In the genomic region with DNA sequence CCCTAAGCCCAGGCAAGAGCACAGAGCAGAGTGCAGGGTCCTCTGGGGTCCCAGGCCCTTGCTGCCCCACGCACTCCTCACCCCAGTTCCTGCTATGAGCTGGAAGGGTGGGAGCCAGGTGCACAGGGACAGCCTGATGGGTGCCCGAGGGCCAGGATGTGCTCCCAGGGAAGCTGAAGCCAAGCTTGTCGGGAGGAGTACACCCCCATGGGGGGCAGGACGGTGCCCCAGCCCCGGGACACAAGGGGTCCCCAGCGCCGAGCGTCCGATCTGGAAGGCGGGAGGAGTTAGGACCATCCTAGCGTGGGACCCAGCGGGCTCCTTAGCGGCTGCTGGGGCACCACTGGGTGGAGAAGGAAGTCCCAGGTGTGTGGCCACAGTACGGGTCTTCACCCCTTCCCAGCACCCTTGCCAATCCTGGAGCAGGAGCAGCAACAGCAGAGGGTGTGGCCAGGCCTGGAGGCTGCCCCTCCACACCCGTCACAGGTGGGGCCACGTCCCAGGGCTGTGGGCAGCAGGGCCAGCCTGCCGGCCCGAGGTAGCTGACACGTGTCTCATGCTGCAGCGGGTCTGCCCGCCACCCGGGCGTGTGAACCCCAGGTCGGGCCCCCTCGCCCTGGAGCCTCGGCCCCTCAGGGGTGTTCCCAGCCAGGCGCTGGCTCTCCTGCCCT, we compare ENCODE assay signal across 9 cellular contexts. TPM values are rescaled to one million over a fixed set of nuclear protein-coding genes. Genes with fewer than 3 reads are reported as not detected.
DNase-seq lines count a peak whose midpoint lies in the region; ATAC-seq and TF ChIP-seq lines count a peak whose summit lies in the region.
"Not testable (repeated sequence)": the region's sequence is repeated elsewhere in the genome, so short reads cannot be mapped to it uniquely, and the experiment has no call there.
"Had no signal": no experiment of that assay in that cellular context is flagged by ENCODE, and none has a peak within 500 bp of the region (broad histone marks: within the 10 kb centered on the region; RNA-seq: fewer than 3 reads in every experiment).

No MANE protein-coding gene starts in this region.

- H3K4me3 ChIP-seq in AG04450 (ENCODE audit: low read depth, low read length); HUES64 (ENCODE audit: low read length); adrenal gland; mesodermal cell (ENCODE audit: extremely low read depth, insufficient read depth, low read length, poor library complexity, severe bottlenecking): not testable (repeated sequence)
- H3K4me3 ChIP-seq in right atrium auricular region = peak overlapping the region in 1 of 2 donors; percentile 41
- peak overlapping the region; percentile 51 to 58 (median 52) for H3K4me3 ChIP-seq in gastrocnemius medialis
- H3K4me3 ChIP-seq in tibial nerve = peak overlapping the region in 3 of 4 donors; percentile 13 to 43 (median 30)

- CTCF ChIA-PET in AG04450 (lab: Charles Lee) = not testable (repeated sequence)

- intact Hi-C loops in adrenal gland (cut with DNase I); gastrocnemius medialis (cut with DNase I; ENCODE audit: low total_unique reads): not testable (repeated sequence)

- H3K9me3 ChIP-seq in AG04450 (ENCODE audit: control insufficient read depth, insufficient read depth, low read length); HUES64 (ENCODE audit: insufficient read depth, low read depth, low read length); adrenal gland (replicated peaks in 1 of 3); right atrium auricular region; mesodermal cell (ENCODE audit: control insufficient read depth, low read length); gastrocnemius medialis; tibial nerve: not testable (repeated sequence)

- POLR2A ChIA-PET in AG04450 (lab: Yijun Ruan, JAX) = not testable (repeated sequence)

- not testable (repeated sequence) for DNase-seq in AG04450 (ENCODE audit: low read depth, low spot score); adrenal gland; epithelial cell of prostate (ENCODE audit: low read depth, low spot score); right atrium auricular region (ENCODE audit: low spot score); gastrocnemius medialis; tibial nerve (ENCODE audit: low spot score in 2 of 2)

- peak overlapping the region; percentile 97 for H3K27ac ChIP-seq in AG04450 (ENCODE audit: low read depth, low read length)
- not testable (repeated sequence) for H3K27ac ChIP-seq in HUES64 (ENCODE audit: low read depth, low read length)
- H3K27ac ChIP-seq in adrenal gland = peak overlapping the region in 3 of 5 donors; percentile 38 to 92 (median 90)
- peak overlapping the region; percentile 48 for H3K27ac ChIP-seq in epithelial cell of prostate
- H3K27ac ChIP-seq in right atrium auricular region = peak overlapping the region; percentile 94 to 95
- peak overlapping the region; percentile 98 for H3K27ac ChIP-seq in mesodermal cell (ENCODE audit: low read depth, low read length, severe bottlenecking)
- H3K27ac ChIP-seq in gastrocnemius medialis = peak overlapping the region; percentile 98 to 100 (median 98)
- H3K27ac ChIP-seq in tibial nerve = peak overlapping the region; percentile 76 to 87 (median 85)

- TF ChIP-seq CTCF in AG04450 (IDR thresholded peaks at IDR 0.05; ENCODE audit: low read depth, low read length); adrenal gland (IDR thresholded peaks at IDR 0.05); right atrium auricular region (IDR thresholded peaks at IDR 0.05); gastrocnemius medialis (IDR thresholded peaks at IDR 0.05 in 4 of 5, conservative IDR thresholded peaks at IDR 0.05 in 1 of 5); tibial nerve (IDR thresholded peaks at IDR 0.05): not testable (repeated sequence)

- TF ChIP-seq EP300 in tibial nerve (IDR thresholded peaks at IDR 0.05) = not testable (repeated sequence)

- not testable (repeated sequence) for H3K4me1 ChIP-seq in HUES64 (ENCODE audit: insufficient read depth, low read length)
- H3K4me1 ChIP-seq in adrenal gland (replicated peaks in 1 of 2) (peaks cover 0 to 33% of the 10 kb centered on the region in 2 donors), right atrium auricular region (peaks cover 0 to 68% of the 10 kb centered on the region in 2 donors), mesodermal cell (ENCODE audit: control insufficient read depth, insufficient read depth, low read length, poor library complexity, severe bottlenecking) (peaks cover 34% of the 10 kb centered on the region), gastrocnemius medialis (peaks cover 74 to 91% of the 10 kb centered on the region in 2 donors), tibial nerve (peaks cover 0 to 80% (median 56%) of the 10 kb centered on the region in 4 donors)

- peak in 1 of 2 donors; percentile 4 for ATAC-seq in gastrocnemius medialis

- H3K9ac ChIP-seq in HUES64 (ENCODE audit: low read depth, low read length) = peak overlapping the region; percentile 60; the same call in 1 of the 2 replicates

- TF ChIP-seq POLR2A in adrenal gland (IDR thresholded peaks at IDR 0.05); tibial nerve (IDR thresholded peaks at IDR 0.05): not testable (repeated sequence)
- peak in 1 of 2 donors; percentile 24 for TF ChIP-seq POLR2A in gastrocnemius medialis (IDR thresholded peaks at IDR 0.05)

- H3K36me3 ChIP-seq in HUES64 (ENCODE audit: insufficient read depth, low read length); adrenal gland (replicated peaks in 1 of 2); right atrium auricular region; mesodermal cell (ENCODE audit: control insufficient read depth, insufficient read depth, low read length); gastrocnemius medialis; tibial nerve: not testable (repeated sequence)

- 81% methylated on average over 16 of the region's 27 CpGs for WGBS in HUES64
- WGBS in adrenal gland, 4 donors = 39 to 71% (median 64%) methylated on average over 2 to 24 of the region's 27 CpGs; no CpG with 5 or more reads in 1 of the 4 donors
- 77 to 92% methylated on average over 6 to 7 of the region's 27 CpGs for WGBS in mesodermal cell (ENCODE audit: insufficient coverage in 2 of 2), 2 experiments
- WGBS in tibial nerve, 2 donors = 45% methylated on average over 8 of the region's 27 CpGs; no CpG with 5 or more reads in 1 of the 2 donors

- not testable (repeated sequence) for H3K27me3 ChIP-seq in AG04450 (ENCODE audit: control insufficient read depth, insufficient read depth, low read length); HUES64 (ENCODE audit: insufficient read depth, low read length); adrenal gland; right atrium auricular region; gastrocnemius medialis; tibial nerve

- in situ Hi-C loops in gastrocnemius medialis (cut with MboI; ENCODE audit: low sequenced_read_pairs in 4 of 4) = not testable (repeated sequence)

RNA-seq across cellular contexts. Expression of gene PKD1, which starts 11.9 kb away (rescaled TPM):
- polyA plus RNA-seq in AG04450 (2011; rRNA removed) (16.1 and 21.7 TPM in 2 replicates), adrenal gland (100 to 1,000 TPM in 2 of 3 donors, 1 to 10 TPM in 1; 9.2 to 359 (median 104) TPM)
- 29.0 and 29.3 TPM in 2 replicates for polyA minus RNA-seq in AG04450 (2011; rRNA and poly(A)+ RNA removed)
- 20.3 TPM for polyA plus RNA-seq in HUES64 (2013, experiment 1 of 2)
- 21.6 TPM for polyA plus RNA-seq in HUES64 (2013, experiment 2 of 2)
- total RNA-seq in adrenal gland (100 to 1,000 TPM in 5 of 8 donors, 10 to 100 TPM in 3; 43.5 to 145 (median 104) TPM), right atrium auricular region (100 to 1,000 TPM; 218 to 276 TPM), gastrocnemius medialis (100 to 1,000 TPM; 168 to 376 (median 339) TPM), tibial nerve (100 to 1,000 TPM; 207 to 542 (median 381) TPM)
- polyA plus RNA-seq in mesodermal cell (2013, experiment 1 of 2) = 57.7 TPM
- polyA plus RNA-seq in mesodermal cell (2013, experiment 2 of 2) = 42.3 TPM

RNA-seq across cellular contexts. Expression of gene RAB26, which starts 24.6 kb away (rescaled TPM):
- polyA plus RNA-seq in AG04450 (2011; rRNA removed) = 3.6 and 5.2 TPM in 2 replicates
- 0.74 and 4.4 TPM in 2 replicates for polyA minus RNA-seq in AG04450 (2011; rRNA and poly(A)+ RNA removed)
- polyA plus RNA-seq in HUES64 (2013, experiment 1 of 2) = 2.6 TPM
- 2.7 TPM for polyA plus RNA-seq in HUES64 (2013, experiment 2 of 2)
- total RNA-seq in adrenal gland = 1 to 10 TPM in 6 of 8 donors, not detected in 2; 1.0 to 4.1 (median 1.8) TPM
- 10 to 100 TPM in 1 of 3 donors, 1 to 10 TPM in 1, under 1 TPM in 1; 0.46 to 23.1 (median 6.7) TPM for polyA plus RNA-seq in adrenal gland
- total RNA-seq in right atrium auricular region = 1 to 10 TPM in 1 of 2 donors, under 1 TPM in 1; 0.31 to 1.4 TPM
- polyA plus RNA-seq in mesodermal cell (2013, experiment 1 of 2) = 1.4 TPM
- polyA plus RNA-seq in mesodermal cell (2013, experiment 2 of 2) = 1.2 TPM
- total RNA-seq in gastrocnemius medialis = 1 to 10 TPM in 2 of 4 donors, not detected in 2; 1.3 to 4.2 TPM
- not detected for total RNA-seq in tibial nerve
- total RNA-seq: mononuclear cell had no signal

RNA-seq across cellular contexts. Expression of gene TRAF7, which starts 31.7 kb away (rescaled TPM):
- polyA plus RNA-seq in AG04450 (2011; rRNA removed) (35.2 and 49.3 TPM in 2 replicates), adrenal gland (10 to 100 TPM; 21.0 to 47.8 (median 43.8) TPM)
- 63.6 and 89.1 TPM in 2 replicates for polyA minus RNA-seq in AG04450 (2011; rRNA and poly(A)+ RNA removed)
- polyA plus RNA-seq in HUES64 (2013, experiment 1 of 2) = 59.5 TPM
- polyA plus RNA-seq in HUES64 (2013, experiment 2 of 2) = 62.1 TPM
- total RNA-seq in adrenal gland (100 to 1,000 TPM in 1 of 8 donors, 10 to 100 TPM in 7; 28.4 to 129 (median 60.5) TPM), right atrium auricular region (10 to 100 TPM; 16.1 to 27.0 TPM), gastrocnemius medialis (10 to 100 TPM; 39.5 to 71.4 (median 55.9) TPM), tibial nerve (10 to 100 TPM; 29.1 to 53.7 (median 38.4) TPM)
- 71.0 TPM for polyA plus RNA-seq in mesodermal cell (2013, experiment 1 of 2)
- polyA plus RNA-seq in mesodermal cell (2013, experiment 2 of 2) = 61.6 TPM
